Comparison of ENCODE assay signal across 2 cellular contexts in the genomic region with DNA sequence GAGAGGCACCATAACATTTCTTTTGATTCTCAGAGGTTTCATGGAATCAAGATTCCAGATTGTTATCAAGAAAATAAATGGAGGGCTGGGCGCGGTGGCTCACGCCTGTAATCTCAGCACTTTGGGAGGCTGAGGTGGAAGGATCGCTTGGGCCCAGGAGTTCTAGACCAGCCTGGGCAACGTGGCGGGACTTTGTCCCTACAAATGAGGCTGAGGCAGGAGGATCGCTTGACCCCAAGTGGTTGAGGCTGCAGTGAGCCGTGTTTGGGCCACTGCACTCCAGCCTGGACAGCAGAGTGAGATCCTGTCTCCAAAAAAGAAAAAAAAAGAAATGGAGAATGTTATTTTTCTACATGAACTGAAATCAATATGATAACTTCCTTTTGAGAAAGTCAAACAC.
TF ChIP-seq lines count a peak whose summit lies in the region.

No MANE protein-coding gene starts in this region.

TF ChIP-seq in HCT116, 20 proteins besides CTCF, POLR2A, EP300 and RAD21 (continued from another document):
- TF ChIP-seq, protein P1, sequence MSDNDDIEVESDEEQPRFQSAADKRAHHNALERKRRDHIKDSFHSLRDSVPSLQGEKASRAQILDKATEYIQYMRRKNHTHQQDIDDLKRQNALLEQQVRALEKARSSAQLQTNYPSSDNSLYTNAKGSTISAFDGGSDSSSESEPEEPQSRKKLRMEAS (IDR thresholded peaks at IDR 0.05): no peak
- TF ChIP-seq ATF3 (IDR thresholded peaks at IDR 0.05) (no peak), ZFX (IDR thresholded peaks at IDR 0.05) (no peak), CBX3 (IDR thresholded peaks at IDR 0.05; ENCODE audit: low read depth) (no peak), EZH2 (IDR thresholded peaks at IDR 0.05) (no peak)
- TF ChIP-seq, protein P2, sequence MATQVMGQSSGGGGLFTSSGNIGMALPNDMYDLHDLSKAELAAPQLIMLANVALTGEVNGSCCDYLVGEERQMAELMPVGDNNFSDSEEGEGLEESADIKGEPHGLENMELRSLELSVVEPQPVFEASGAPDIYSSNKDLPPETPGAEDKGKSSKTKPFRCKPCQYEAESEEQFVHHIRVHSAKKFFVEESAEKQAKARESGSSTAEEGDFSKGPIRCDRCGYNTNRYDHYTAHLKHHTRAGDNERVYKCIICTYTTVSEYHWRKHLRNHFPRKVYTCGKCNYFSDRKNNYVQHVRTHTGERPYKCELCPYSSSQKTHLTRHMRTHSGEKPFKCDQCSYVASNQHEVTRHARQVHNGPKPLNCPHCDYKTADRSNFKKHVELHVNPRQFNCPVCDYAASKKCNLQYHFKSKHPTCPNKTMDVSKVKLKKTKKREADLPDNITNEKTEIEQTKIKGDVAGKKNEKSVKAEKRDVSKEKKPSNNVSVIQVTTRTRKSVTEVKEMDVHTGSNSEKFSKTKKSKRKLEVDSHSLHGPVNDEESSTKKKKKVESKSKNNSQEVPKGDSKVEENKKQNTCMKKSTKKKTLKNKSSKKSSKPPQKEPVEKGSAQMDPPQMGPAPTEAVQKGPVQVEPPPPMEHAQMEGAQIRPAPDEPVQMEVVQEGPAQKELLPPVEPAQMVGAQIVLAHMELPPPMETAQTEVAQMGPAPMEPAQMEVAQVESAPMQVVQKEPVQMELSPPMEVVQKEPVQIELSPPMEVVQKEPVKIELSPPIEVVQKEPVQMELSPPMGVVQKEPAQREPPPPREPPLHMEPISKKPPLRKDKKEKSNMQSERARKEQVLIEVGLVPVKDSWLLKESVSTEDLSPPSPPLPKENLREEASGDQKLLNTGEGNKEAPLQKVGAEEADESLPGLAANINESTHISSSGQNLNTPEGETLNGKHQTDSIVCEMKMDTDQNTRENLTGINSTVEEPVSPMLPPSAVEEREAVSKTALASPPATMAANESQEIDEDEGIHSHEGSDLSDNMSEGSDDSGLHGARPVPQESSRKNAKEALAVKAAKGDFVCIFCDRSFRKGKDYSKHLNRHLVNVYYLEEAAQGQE (IDR thresholded peaks at IDR 0.05; ENCODE audit: low read depth): no peak

TF ChIP-seq in WTC11, 78 proteins besides CTCF, POLR2A, EP300 and RAD21 (continued from another document):
- TF ChIP-seq, protein P3, sequence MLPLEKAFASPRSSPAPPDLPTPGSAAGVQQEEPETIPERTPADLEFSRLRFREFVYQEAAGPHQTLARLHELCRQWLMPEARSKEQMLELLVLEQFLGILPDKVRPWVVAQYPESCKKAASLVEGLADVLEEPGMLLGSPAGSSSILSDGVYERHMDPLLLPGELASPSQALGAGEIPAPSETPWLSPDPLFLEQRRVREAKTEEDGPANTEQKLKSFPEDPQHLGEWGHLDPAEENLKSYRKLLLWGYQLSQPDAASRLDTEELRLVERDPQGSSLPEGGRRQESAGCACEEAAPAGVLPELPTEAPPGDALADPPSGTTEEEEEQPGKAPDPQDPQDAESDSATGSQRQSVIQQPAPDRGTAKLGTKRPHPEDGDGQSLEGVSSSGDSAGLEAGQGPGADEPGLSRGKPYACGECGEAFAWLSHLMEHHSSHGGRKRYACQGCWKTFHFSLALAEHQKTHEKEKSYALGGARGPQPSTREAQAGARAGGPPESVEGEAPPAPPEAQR (CRISPR knock-in tag; IDR thresholded peaks at IDR 0.05): no peak
- TF ChIP-seq ZNF671 (CRISPR knock-in tag; IDR thresholded peaks at IDR 0.05) (no peak), SMAD3 (CRISPR knock-in tag; IDR thresholded peaks at IDR 0.05; ENCODE audit: borderline replicate concordance) (no peak), ZNF138 (CRISPR knock-in tag; conservative IDR thresholded peaks at IDR 0.05) (no peak)
- TF ChIP-seq, protein P4, sequence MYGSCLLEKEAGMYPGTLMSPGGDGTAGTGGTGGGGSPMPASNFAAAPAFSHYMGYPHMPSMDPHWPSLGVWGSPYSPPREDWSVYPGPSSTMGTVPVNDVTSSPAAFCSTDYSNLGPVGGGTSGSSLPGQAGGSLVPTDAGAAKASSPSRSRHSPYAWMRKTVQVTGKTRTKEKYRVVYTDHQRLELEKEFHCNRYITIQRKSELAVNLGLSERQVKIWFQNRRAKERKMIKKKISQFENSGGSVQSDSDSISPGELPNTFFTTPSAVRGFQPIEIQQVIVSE (CRISPR knock-in tag; IDR thresholded peaks at IDR 0.05; ENCODE audit: borderline replicate concordance): no peak
- TF ChIP-seq, protein P5, sequence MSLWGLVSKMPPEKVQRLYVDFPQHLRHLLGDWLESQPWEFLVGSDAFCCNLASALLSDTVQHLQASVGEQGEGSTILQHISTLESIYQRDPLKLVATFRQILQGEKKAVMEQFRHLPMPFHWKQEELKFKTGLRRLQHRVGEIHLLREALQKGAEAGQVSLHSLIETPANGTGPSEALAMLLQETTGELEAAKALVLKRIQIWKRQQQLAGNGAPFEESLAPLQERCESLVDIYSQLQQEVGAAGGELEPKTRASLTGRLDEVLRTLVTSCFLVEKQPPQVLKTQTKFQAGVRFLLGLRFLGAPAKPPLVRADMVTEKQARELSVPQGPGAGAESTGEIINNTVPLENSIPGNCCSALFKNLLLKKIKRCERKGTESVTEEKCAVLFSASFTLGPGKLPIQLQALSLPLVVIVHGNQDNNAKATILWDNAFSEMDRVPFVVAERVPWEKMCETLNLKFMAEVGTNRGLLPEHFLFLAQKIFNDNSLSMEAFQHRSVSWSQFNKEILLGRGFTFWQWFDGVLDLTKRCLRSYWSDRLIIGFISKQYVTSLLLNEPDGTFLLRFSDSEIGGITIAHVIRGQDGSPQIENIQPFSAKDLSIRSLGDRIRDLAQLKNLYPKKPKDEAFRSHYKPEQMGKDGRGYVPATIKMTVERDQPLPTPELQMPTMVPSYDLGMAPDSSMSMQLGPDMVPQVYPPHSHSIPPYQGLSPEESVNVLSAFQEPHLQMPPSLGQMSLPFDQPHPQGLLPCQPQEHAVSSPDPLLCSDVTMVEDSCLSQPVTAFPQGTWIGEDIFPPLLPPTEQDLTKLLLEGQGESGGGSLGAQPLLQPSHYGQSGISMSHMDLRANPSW (CRISPR knock-in tag; conservative IDR thresholded peaks at IDR 0.05; ENCODE audit: low read depth): no peak
